31 cellular contexts compared by ENCODE assay signal in the genomic region with DNA sequence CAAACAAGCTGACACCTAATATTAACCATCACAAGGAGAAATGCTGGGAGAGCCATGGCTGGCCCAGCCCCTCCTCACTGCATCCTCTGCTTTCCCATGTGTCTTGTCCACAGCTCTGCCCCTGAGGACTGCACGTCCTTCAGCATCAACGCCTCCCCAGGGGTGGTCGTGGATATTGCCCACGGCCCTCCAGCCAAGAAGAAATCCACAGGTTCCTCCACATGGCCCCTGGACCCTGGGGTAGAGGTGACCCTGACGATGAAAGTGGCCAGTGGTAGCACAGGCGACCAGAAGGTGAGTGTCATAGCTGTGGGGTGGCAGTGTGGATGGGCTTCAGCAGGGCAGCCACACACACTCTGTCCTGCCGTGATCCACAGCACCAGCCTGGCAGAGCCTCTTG. TPM values are rescaled to one million over a fixed set of nuclear protein-coding genes. Genes with fewer than 3 reads are reported as not detected.
A peak's percentile ranks its signal among the peaks of the same experiment; 100 is the strongest.
DNase-seq lines count a peak whose midpoint lies in the region; FAIRE-seq and TF ChIP-seq lines count a peak whose summit lies in the region.
"Had no signal": no experiment of that assay in that cellular context is flagged by ENCODE, and none has a peak within 500 bp of the region (broad histone marks: within the 10 kb centered on the region; RNA-seq: fewer than 3 reads in every experiment).

No MANE protein-coding gene starts in this region.

- H3K4me1 ChIP-seq in neutrophil (ENCODE audit: control insufficient read depth in 1 of 2, insufficient read depth in 1 of 2, low read depth in 1 of 2, low read length in 1 of 2), result peaks cover 19 to 27% of the 10 kb centered on the region in 2 experiments
- H3K4me1 ChIP-seq: BE2C, BLaER1 had no signal

- H3K4me3 ChIP-seq in neutrophil (ENCODE audit: low read depth in 1 of 2, low read length in 1 of 2), result no peak overlapping the region
- H3K4me3 ChIP-seq: BLaER1, GM12878 had no signal

- H3K27me3 ChIP-seq in neutrophil, result no peaks in the 10 kb centered on the region
- H3K27me3 ChIP-seq: BE2C, BLaER1 had no signal

- H3K36me3 Mint-ChIP-seq in chondrocyte (ENCODE audit: low read depth) (no peaks in the 10 kb centered on the region), neural crest cell (ENCODE audit: low read depth) (no peaks in the 10 kb centered on the region)
- H3K36me3 Mint-ChIP-seq: CD4-positive, alpha-beta memory T cell; CD4-positive, CD25-positive, alpha-beta regulatory T cell; CD8-positive, alpha-beta memory T cell had no signal

- H3K36me3 ChIP-seq in neutrophil, result peaks cover 90% of the 10 kb centered on the region
- H3K36me3 ChIP-seq: BE2C, BLaER1 had no signal

- TF ChIP-seq CTCF in chondrocyte (IDR thresholded peaks at IDR 0.05) (no peak), neural crest cell (conservative IDR thresholded peaks at IDR 0.05) (no peak), neutrophil (IDR thresholded peaks at IDR 0.05) (no peak)

- H3K4me1 Mint-ChIP-seq in chondrocyte (ENCODE audit: low read depth) (no peaks in the 10 kb centered on the region), neural crest cell (no peaks in the 10 kb centered on the region)
- H3K4me1 Mint-ChIP-seq: CD4-positive, CD25-positive, alpha-beta regulatory T cell; CD8-positive, alpha-beta memory T cell had no signal

- H3K27ac Mint-ChIP-seq in chondrocyte (ENCODE audit: unreplicated experiment), result no peak overlapping the region
- H3K27ac Mint-ChIP-seq in neural crest cell (ENCODE audit: unreplicated experiment), result peak overlapping the region; percentile 50
- H3K27ac Mint-ChIP-seq: CD4-positive, alpha-beta memory T cell; CD4-positive, CD25-positive, alpha-beta regulatory T cell had no signal

- TF ChIP-seq POLR2A in H54 (IDR thresholded peaks at IDR 0.05; ENCODE audit: low read depth, low read length), result no peak

- H3K9me3 Mint-ChIP-seq in chondrocyte (ENCODE audit: low read depth), result no peaks in the 10 kb centered on the region
- H3K9me3 Mint-ChIP-seq in neural crest cell, result peaks cover 5% of the 10 kb centered on the region

- DNase-seq in chondrocyte (ENCODE audit: low spot score) (peak; percentile 55), neural crest cell (ENCODE audit: low read depth, low spot score) (no peak), cerebellar nuclear complex (lab: John Stamatoyannopoulos, UW) (no peak), H54 (ENCODE audit: insufficient read length, low spot score) (no peak), NCI-H2107 (lab: John Stamatoyannopoulos, UW) (no peak)
- no peak for DNase-seq in activated CD4-positive, CD25-positive, alpha-beta regulatory T cell (lab: John Stamatoyannopoulos, UW)
- DNase-seq: 8988T; ACHN; BE2C; CD4-positive, alpha-beta memory T cell; CD4-positive, CD25-positive, alpha-beta regulatory T cell; CD8-positive, alpha-beta memory T cell; COR-L47; DMS 273 treated with DMSO at 0.1 percent for 48 hours; DMS153; DMS53; DMS79; DND-41; EL; GDM1 had no signal

- peak overlapping the region; percentile 52 for H3K27ac ChIP-seq in neutrophil
- H3K27ac ChIP-seq: BLaER1 had no signal

- no peak overlapping the region for H3K4me3 Mint-ChIP-seq in chondrocyte (ENCODE audit: unreplicated experiment)
- H3K4me3 Mint-ChIP-seq in neural crest cell, result no peak overlapping the region
- H3K4me3 Mint-ChIP-seq: CD14-positive monocyte; CD4-positive, alpha-beta memory T cell; CD4-positive, CD25-positive, alpha-beta regulatory T cell; CD8-positive, alpha-beta memory T cell had no signal

- no peak for FAIRE-seq in H54 (lab: Jason Lieb, UNC)
- FAIRE-seq: A204.1, GM12878, GM12892, GM18507, GM19239 had no signal

- no peaks in the 10 kb centered on the region for H3K9me3 ChIP-seq in neutrophil
- H3K9me3 ChIP-seq: BE2C, BLaER1 had no signal

- no peaks in the 10 kb centered on the region for H3K27me3 Mint-ChIP-seq in chondrocyte (ENCODE audit: low read depth)
- peaks cover 11% of the 10 kb centered on the region for H3K27me3 Mint-ChIP-seq in neural crest cell (ENCODE audit: low read depth)

RNA-seq across cellular contexts. Expression of gene PADI4, which starts 22.9 kb away (rescaled TPM):
- total RNA-seq in chondrocyte (0.60 TPM in 1 of 3 replicates, not detected in the others), neural crest cell (not detected in 2 replicates)
- total RNA-seq: A673, Daoy, G401 had no signal

RNA-seq across cellular contexts. Expression of gene PADI6, which starts 41.1 kb away (rescaled TPM):
- total RNA-seq in chondrocyte (not detected in 3 replicates), neural crest cell (not detected in 2 replicates)
- total RNA-seq: A673; CD4-positive, alpha-beta memory T cell; CD4-positive, CD25-positive, alpha-beta regulatory T cell; CD8-positive, alpha-beta memory T cell; Daoy; G401; GM12878 had no signal
